ENCODE assay signal across 1 cellular context in the genomic region with DNA sequence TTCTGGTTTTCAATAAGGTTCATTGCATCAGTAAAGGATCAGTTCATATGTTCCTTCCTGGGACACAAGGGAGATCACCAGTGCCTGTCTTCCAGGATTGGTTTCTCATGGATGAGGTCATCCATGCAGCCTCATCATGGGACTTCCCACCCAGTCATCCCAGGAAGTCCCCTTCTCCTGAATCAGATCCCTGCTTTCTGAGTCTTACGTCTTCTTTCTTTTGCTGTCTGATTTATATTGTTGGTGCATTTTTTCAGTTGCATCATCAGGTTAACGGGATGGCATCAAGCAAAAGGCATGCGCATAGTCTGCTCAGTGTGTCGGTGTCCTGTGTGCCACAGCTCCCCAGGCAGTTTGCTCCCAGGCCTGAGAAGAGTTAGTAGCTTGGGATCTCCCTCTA.
TF ChIP-seq lines count a peak whose summit lies in the region.

No MANE protein-coding gene starts in this region.

TF ChIP-seq in IMR-90, 13 proteins besides CTCF, POLR2A, EP300 and RAD21:
- TF ChIP-seq BHLHE40 (IDR thresholded peaks at IDR 0.05; ENCODE audit: low read depth, low read length), result no peak
- TF ChIP-seq NFE2L2 (IDR thresholded peaks at IDR 0.05; ENCODE audit: low read depth, low read length), result no peak
- TF ChIP-seq MXI1 (IDR thresholded peaks at IDR 0.05; ENCODE audit: borderline replicate concordance, low read depth, low read length), result no peak
- peak; percentile 53; the same call in 1 of the 2 replicates for TF ChIP-seq FOS (IDR thresholded peaks at IDR 0.05; ENCODE audit: low read depth, low read length)
- no peak for TF ChIP-seq RCOR1 (IDR thresholded peaks at IDR 0.05; ENCODE audit: insufficient replicate concordance, low read length)
- TF ChIP-seq, protein P1, sequence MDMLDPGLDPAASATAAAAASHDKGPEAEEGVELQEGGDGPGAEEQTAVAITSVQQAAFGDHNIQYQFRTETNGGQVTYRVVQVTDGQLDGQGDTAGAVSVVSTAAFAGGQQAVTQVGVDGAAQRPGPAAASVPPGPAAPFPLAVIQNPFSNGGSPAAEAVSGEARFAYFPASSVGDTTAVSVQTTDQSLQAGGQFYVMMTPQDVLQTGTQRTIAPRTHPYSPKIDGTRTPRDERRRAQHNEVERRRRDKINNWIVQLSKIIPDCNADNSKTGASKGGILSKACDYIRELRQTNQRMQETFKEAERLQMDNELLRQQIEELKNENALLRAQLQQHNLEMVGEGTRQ (IDR thresholded peaks at IDR 0.05; ENCODE audit: low read depth, low read length), result no peak
- TF ChIP-seq MAZ (IDR thresholded peaks at IDR 0.05; ENCODE audit: borderline replicate concordance, low read depth, low read length), result no peak
- TF ChIP-seq CEBPB (IDR thresholded peaks at IDR 0.05; ENCODE audit: low read depth, low read length), result peak; percentile 90
